ENCODE assay signal across 10 cellular contexts in genomic region chr10:118832242-118832651, GRCh38.
DNase-seq lines count a peak whose midpoint lies in the region; ATAC-seq and TF ChIP-seq lines count a peak whose summit lies in the region.
"Had no signal": no experiment of that assay in that cellular context is flagged by ENCODE, and none has a peak within 500 bp of the region (broad histone marks: within the 10 kb centered on the region; RNA-seq: fewer than 3 reads in every experiment).

No MANE protein-coding gene starts in this region.

- ATAC-seq in Right ventricle myocardium superior (ENCODE audit: poor library complexity) (peak; percentile 89), HG03095 (IDR thresholded peaks at IDR 0.05; ENCODE audit: unreplicated experiment) (no peak), GM19023 (IDR thresholded peaks at IDR 0.05; ENCODE audit: unreplicated experiment) (no peak), GM21526 (IDR thresholded peaks at IDR 0.05; ENCODE audit: low FRiP score, unreplicated experiment) (no peak)

- H3K36me3 ChIP-seq in prostate gland (no peaks in the 10 kb centered on the region), HAP-1 (replicated peaks) (no peaks in the 10 kb centered on the region)

- H3K27ac ChIP-seq in prostate gland: peak overlapping the region in 1 of 2 donors; percentile 54
- H3K27ac ChIP-seq: KMS-11 had no signal

- 16% methylated on average over 7 of the region's 7 CpGs for WGBS in prostate gland

- H3K4me3 ChIP-seq in prostate gland (peak overlapping the region in 1 of 2 donors; percentile 7), HAP-1 (no peak overlapping the region)

- no peaks in the 10 kb centered on the region for H3K4me1 ChIP-seq in prostate gland (replicated peaks)
- H3K4me1 ChIP-seq in HAP-1: no peaks in the 10 kb centered on the region

- intact Hi-C loops in Right ventricle myocardium superior (cut with DNase I) (no loop called here), prostate gland (cut with DNase I) (no loop called here)

- no peak for TF ChIP-seq POLR2A in prostate gland (IDR thresholded peaks at IDR 0.05)

- in situ Hi-C loops in SK-MEL-5 (cut with HindIII; ENCODE audit: low pct_unique_long_range_greater_than_20kb, low sequenced_read_pairs): no loop called here
- in situ Hi-C loops in HAP-1 (cut with MboI; ENCODE audit: low sequenced_read_pairs): no loop called here

- H3K27me3 ChIP-seq in prostate gland (replicated peaks; ENCODE audit: insufficient read depth) (no peaks in the 10 kb centered on the region), HAP-1 (ENCODE audit: low read depth) (no peaks in the 10 kb centered on the region; the same call in 1 of the 2 replicates)

- H3K9me3 ChIP-seq in prostate gland: no peaks in the 10 kb centered on the region
- H3K9me3 ChIP-seq in HAP-1: no peaks in the 10 kb centered on the region

- DNase-seq in GF-D8 (lab: John Stamatoyannopoulos, UW) (peak; percentile 19), SK-MEL-5 (ENCODE audit: low read depth, low spot score) (peak; percentile 37), Right ventricle myocardium superior (peak; percentile 80), prostate gland (ENCODE audit: low spot score) (peak; percentile 54), HAP-1 (ENCODE audit: low spot score in 2 of 2) (no peak)
- DNase-seq: T-helper 1 cell had no signal

- no peak for TF ChIP-seq CTCF in prostate gland (IDR thresholded peaks at IDR 0.05)

Comparison
In these comparisons a context has a peak if more than half of its experiments do, and no peak if none do; other contexts are left out.
1. DNase-seq: peak in GF-D8 (single experiment), SK-MEL-5 (single experiment), Right ventricle myocardium superior (single experiment) and prostate gland (single experiment); none in HAP-1 (0 of 2).